ENCODE assay signal across 8 cellular contexts in the genomic region with DNA sequence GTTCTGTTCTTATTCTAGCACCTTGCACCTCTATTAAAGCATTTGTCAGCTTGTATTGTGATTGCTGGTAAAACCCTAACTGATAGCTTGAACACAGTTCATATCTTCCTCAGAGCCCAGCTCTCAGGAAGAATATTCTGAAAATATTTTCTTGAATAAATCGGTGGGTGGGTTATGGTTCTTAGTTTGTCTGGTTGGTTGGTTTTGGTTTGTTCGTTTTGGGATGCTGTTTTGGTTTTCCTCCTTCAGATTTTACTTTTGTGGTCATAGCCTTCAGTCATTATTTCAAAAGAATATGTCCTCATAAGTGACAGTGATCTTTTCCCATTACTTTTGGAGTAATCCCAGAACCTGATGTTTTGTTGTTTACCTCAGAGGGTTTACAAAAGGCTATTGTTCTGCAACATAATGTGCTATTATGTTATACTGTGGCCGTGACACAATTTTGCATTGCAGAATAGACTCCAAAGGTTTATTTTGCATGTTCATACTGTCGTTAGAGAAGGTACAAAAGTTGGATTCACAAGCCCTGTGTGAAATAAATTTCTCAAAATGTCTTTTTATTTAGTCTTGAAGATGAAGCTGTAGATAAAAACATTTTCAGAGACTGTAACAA. TPM values are rescaled to one million over a fixed set of nuclear protein-coding genes. Genes with fewer than 3 reads are reported as not detected.
DNase-seq lines count a peak whose midpoint lies in the region; ATAC-seq and FAIRE-seq lines count a peak whose summit lies in the region.

No MANE protein-coding gene starts in this region.

- 36 to 41% methylated on average over 4 of the region's 4 CpGs for WGBS in esophagus, 2 donors

- intact Hi-C loops in left colon (cut with DNase I, micrococcal nuclease) = no loop called here

- peak overlapping the region; percentile 4 to 98 for H3K27ac ChIP-seq in esophagus (ENCODE audit: low read depth in 2 of 2, low read length in 1 of 2)

- peak overlapping the region in 1 of 2 donors; percentile 93 for H3K4me3 ChIP-seq in esophagus (ENCODE audit: low read depth in 1 of 2, low read length in 2 of 2)

- no peak for ATAC-seq in HG02610 (IDR thresholded peaks at IDR 0.05; ENCODE audit: unreplicated experiment)
- no peak for ATAC-seq in HG03520 (IDR thresholded peaks at IDR 0.05; ENCODE audit: unreplicated experiment)
- ATAC-seq in left colon = no peak

- no peaks in the 10 kb centered on the region for H3K4me1 ChIP-seq in esophagus (ENCODE audit: control insufficient read depth in 2 of 2, insufficient read depth in 2 of 2, low read length in 1 of 2)

- H3K36me3 ChIP-seq in esophagus (ENCODE audit: control insufficient read depth in 2 of 2, insufficient read depth in 2 of 2, low read length in 1 of 2) = peaks cover 0 to 4% of the 10 kb centered on the region in 2 donors

- no peak for DNase-seq in GM18507 (ENCODE audit: extremely low spot score, insufficient read length, low read depth)
- peak; percentile 33 for DNase-seq in RKO (ENCODE audit: low spot score)
- peak; percentile 3 for DNase-seq in retina
- no peak for DNase-seq in DMS79 treated with DMSO at 0.1 percent for 48 hours (lab: John Stamatoyannopoulos, UW)
- no peak for DNase-seq in left colon

- H3K27me3 ChIP-seq in esophagus (ENCODE audit: control insufficient read depth in 1 of 2, insufficient read depth in 2 of 2, low read length in 2 of 2) = no peaks in the 10 kb centered on the region

- H3K9me3 ChIP-seq in esophagus (ENCODE audit: control insufficient read depth in 2 of 2, insufficient read depth in 1 of 2, low read depth in 1 of 2, low read length in 1 of 2) = no peaks in the 10 kb centered on the region

- peak; percentile 29 for FAIRE-seq in GM18507 (lab: Jason Lieb, UNC)

RNA-seq across cellular contexts. Expression of a gene that starts 2.7 kb away (rescaled TPM):
- polyA plus RNA-seq in esophagus = 10 to 100 TPM; 23.9 to 39.6 TPM
- total RNA-seq in left colon = 100 to 1,000 TPM in 1 of 2 donors, 10 to 100 TPM in 1; 82.8 to 104 TPM

RNA-seq across cellular contexts. Expression of a gene that starts 2.9 kb away (rescaled TPM):
- polyA plus RNA-seq in esophagus = 10 to 100 TPM; 11.9 to 14.1 TPM
- 10 to 100 TPM; 49.8 to 53.4 TPM for total RNA-seq in left colon

Comparison
In these comparisons a context has a peak if more than half of its experiments do, and no peak if none do; other contexts are left out.
1. DNase-seq: peak in RKO (single experiment) and retina (single experiment); none in GM18507 (single experiment), DMS79 treated with DMSO at 0.1 percent for 48 hours (single experiment) and left colon (0 of 2).